28 cellular contexts compared by ENCODE assay signal in genomic region chrX:13507893-13508292, GRCh38.
"Had no signal": no experiment of that assay in that cellular context is flagged by ENCODE, and none has a peak within 500 bp of the region (broad histone marks: within the 10 kb centered on the region; RNA-seq: fewer than 3 reads in every experiment).

No MANE protein-coding gene starts in this region.

- H3K27me3 ChIP-seq: colonic mucosa, esophagus squamous epithelium, gastrocnemius medialis had no signal

- H3K4me1 Mint-ChIP-seq: endodermal cell, mesothelial cell of epicardium, naive B cell had no signal

- H3K27ac Mint-ChIP-seq: dendritic cell treated with granulocyte-macrophage colony-stimulating factor and Interleukin-4, amounts not matched to agents 40 ng/mL and 50 ng/mL, for 4 days; effector memory CD8-positive, alpha-beta T cell; endodermal cell; mesothelial cell of epicardium; naive B cell had no signal

- ATAC-seq: effector memory CD8-positive, alpha-beta T cell; esophagus mucosa; gastrocnemius medialis; heart right ventricle; left cardiac atrium; left lung; left ventricle myocardium superior; lower lobe of right lung; mucosa of descending colon had no signal

- FAIRE-seq: endometrium, islet of Langerhans, keratinocyte had no signal

- H3K27ac ChIP-seq: colonic mucosa, epithelial cell of prostate, esophagus squamous epithelium, gastrocnemius medialis, heart right ventricle, left lung, lower lobe of right lung had no signal

- H3K9me3 Mint-ChIP-seq: dendritic cell treated with granulocyte-macrophage colony-stimulating factor and Interleukin-4, amounts not matched to agents 40 ng/mL and 50 ng/mL, for 4 days; effector memory CD8-positive, alpha-beta T cell had no signal

- H3K9me3 ChIP-seq: colonic mucosa, esophagus squamous epithelium, gastrocnemius medialis, heart right ventricle, left lung, lower lobe of right lung, mucosa of descending colon had no signal

- H3K4me3 ChIP-seq: colonic mucosa, esophagus squamous epithelium, gastrocnemius medialis, heart right ventricle, left lung, lower lobe of right lung, mucosa of descending colon had no signal

- H3K36me3 ChIP-seq: colonic mucosa, esophagus squamous epithelium, gastrocnemius medialis, heart right ventricle, left lung, lower lobe of right lung had no signal

- H3K36me3 Mint-ChIP-seq: naive B cell had no signal

- H3K4me3 Mint-ChIP-seq: dendritic cell treated with granulocyte-macrophage colony-stimulating factor and Interleukin-4, amounts not matched to agents 40 ng/mL and 50 ng/mL, for 4 days; effector memory CD8-positive, alpha-beta T cell; endodermal cell; mesothelial cell of epicardium; naive B cell had no signal

- DNase-seq: colonic mucosa; cortex of kidney; effector CD8-positive, alpha-beta T cell; effector memory CD8-positive, alpha-beta T cell; endodermal cell; erythroblast; esophagus squamous epithelium; foreskin fibroblast; foreskin melanocyte; gastrocnemius medialis; glutamatergic neuron; head of caudate nucleus; heart right ventricle; hippocampal formation; left cardiac atrium; left lung; left ventricle myocardium superior; lower lobe of right lung; mesenchymal stem cell; mucosa of descending colon; naive B cell had no signal

- H3K27me3 Mint-ChIP-seq: dendritic cell treated with granulocyte-macrophage colony-stimulating factor and Interleukin-4, amounts not matched to agents 40 ng/mL and 50 ng/mL, for 4 days; effector memory CD8-positive, alpha-beta T cell had no signal

- H3K4me1 ChIP-seq: colonic mucosa, esophagus squamous epithelium, gastrocnemius medialis, left lung, lower lobe of right lung had no signal
